21 cellular contexts compared by ENCODE assay signal in the genomic region with DNA sequence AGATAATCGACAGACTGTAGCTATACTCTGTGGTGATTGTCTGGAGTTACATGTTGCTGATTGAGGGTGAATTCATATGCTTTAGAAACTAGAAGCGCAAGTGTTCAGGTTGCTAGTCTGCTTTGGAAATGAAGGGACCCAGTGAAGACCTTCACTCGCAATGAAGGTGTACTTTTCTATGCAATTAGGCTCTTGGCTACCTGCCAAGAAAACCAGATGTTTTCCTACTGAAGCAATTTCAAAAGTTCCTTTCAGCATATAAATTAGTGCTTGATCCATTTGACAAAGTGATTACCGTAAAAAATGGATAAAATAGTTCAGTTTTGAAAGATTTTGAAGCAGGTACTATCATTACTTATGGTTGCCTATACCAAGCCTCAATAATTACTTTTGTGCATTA. TPM values are rescaled to one million over a fixed set of nuclear protein-coding genes. Genes with fewer than 3 reads are reported as not detected.
"Had no signal": no experiment of that assay in that cellular context is flagged by ENCODE, and none has a peak within 500 bp of the region (broad histone marks: within the 10 kb centered on the region; RNA-seq: fewer than 3 reads in every experiment).

No MANE protein-coding gene starts in this region.

- H3K27ac ChIP-seq: coronary artery, epithelial cell of prostate, gastrocnemius medialis, heart right ventricle, left ventricle myocardium inferior, psoas muscle, spleen had no signal

- FAIRE-seq: TTC549 had no signal

- H3K4me3 ChIP-seq: coronary artery, gastrocnemius medialis, heart right ventricle, left ventricle myocardium inferior, psoas muscle, spleen had no signal

- DNase-seq: activated B cell treated with CpG ODN at 0.5 μM for 24 hours; activated CD4-positive, alpha-beta T cell treated with anti-CD3 and anti-CD28 coated beads, Interleukin-2, amount 10 ng/mL, durations not matched to agents 7 days and 5 days; activated CD8-positive, alpha-beta memory T cell treated with anti-CD3 and anti-CD28 coated beads for 24 hours; activated naive CD4-positive, alpha-beta T cell treated with anti-CD3 and anti-CD28 coated beads for 36 hours; caudate nucleus; effector memory CD8-positive, alpha-beta T cell; gastrocnemius medialis; heart right ventricle; islet precursor cell; left ventricle myocardium inferior; mesendoderm; nephron progenitor cell; psoas muscle; spleen; stimulated activated CD4-positive, alpha-beta T cell treated with anti-CD3 and anti-CD28 coated beads, Interleukin-1b, Interleukin-23, amount 100 ng/mL, for 48 hours; stimulated activated naive B cell treated with anti-CD40 and anti-IgM and Interleukin-4, amounts not matched to agents 10 μg/mL and 1 μg/mL and 100 μg/mL, for 72 hours; trophoblast cell had no signal

- ATAC-seq: effector memory CD8-positive, alpha-beta T cell; gastrocnemius medialis; heart right ventricle; psoas muscle; sciatic nerve; stimulated activated naive B cell treated with anti-CD40 and anti-IgM and Interleukin-4, amounts not matched to agents 10 μg/mL and 1 μg/mL and 100 μg/mL, for 72 hours had no signal

- H3K9me3 ChIP-seq: gastrocnemius medialis, left ventricle myocardium inferior, psoas muscle had no signal

- H3K27me3 ChIP-seq: gastrocnemius medialis, heart right ventricle, spleen had no signal

- H3K4me1 ChIP-seq: gastrocnemius medialis, heart right ventricle, left ventricle myocardium inferior, psoas muscle, spleen had no signal

RNA-seq across cellular contexts. Expression of a gene that starts 10.0 kb away (rescaled TPM):
- total RNA-seq: activated naive CD4-positive, alpha-beta T cell treated with anti-CD3 and anti-CD28 coated beads for 36 hours; left ventricle myocardium inferior had no signal
